Comparison of ENCODE assay signal across 10 cellular contexts in genomic region chr16:54283735-54284318, GRCh38. TPM values are rescaled to one million over a fixed set of nuclear protein-coding genes. Genes with fewer than 3 reads are reported as not detected.
DNase-seq lines count a peak whose midpoint lies in the region; ATAC-seq and TF ChIP-seq lines count a peak whose summit lies in the region.
"Had no signal": no experiment of that assay in that cellular context is flagged by ENCODE, and none has a peak within 500 bp of the region (broad histone marks: within the 10 kb centered on the region; RNA-seq: fewer than 3 reads in every experiment).

No MANE protein-coding gene starts in this region.

- no peaks in the 10 kb centered on the region for H3K36me3 ChIP-seq in CD4-positive, alpha-beta memory T cell (ENCODE audit: insufficient read depth, low read length)
- no peaks in the 10 kb centered on the region for H3K36me3 ChIP-seq in KMS-11 (ENCODE audit: insufficient read depth)

- no peaks in the 10 kb centered on the region for H3K9me3 ChIP-seq in CD4-positive, alpha-beta memory T cell (ENCODE audit: control insufficient read depth in 1 of 2, low read length in 2 of 2)

- POLR2A ChIA-PET in CD4-positive, alpha-beta memory T cell (lab: Charles Lee; ENCODE audit: partially characterized antibody), result no interaction called here

- H3K4me3 Mint-ChIP-seq in CD4-positive, alpha-beta memory T cell, result peak overlapping the region in 5 of 8 donors; percentile 4 to 77 (median 55)
- peak overlapping the region; percentile 89 for H3K4me3 Mint-ChIP-seq in neural crest cell

- CTCF ChIA-PET in CD4-positive, alpha-beta memory T cell (lab: Charles Lee; ENCODE audit: partially characterized antibody), result no interaction called here

- no peak for ATAC-seq in GM21360 (IDR thresholded peaks at IDR 0.05; ENCODE audit: unreplicated experiment)
- ATAC-seq in HG02571 (IDR thresholded peaks at IDR 0.05; ENCODE audit: unreplicated experiment), result no peak

- no peak overlapping the region for H3K27ac ChIP-seq in CD4-positive, alpha-beta memory T cell (ENCODE audit: low read depth, low read length)
- H3K27ac ChIP-seq in KMS-11, result no peak overlapping the region

- no peaks in the 10 kb centered on the region for H3K36me3 Mint-ChIP-seq in CD4-positive, alpha-beta memory T cell
- peaks cover 17% of the 10 kb centered on the region for H3K36me3 Mint-ChIP-seq in neural crest cell (ENCODE audit: low read depth)

- H4K20me1 ChIP-seq in KMS-11 (ENCODE audit: insufficient read depth), result no peaks in the 10 kb centered on the region

- H3K4me2 ChIP-seq in KMS-11, result peak overlapping the region; percentile 25; the same call in 1 of the 2 replicates

- intact Hi-C loops in CD4-positive, alpha-beta memory T cell (cut with micrococcal nuclease), result no loop called here

- H2AFZ ChIP-seq in KMS-11 (ENCODE audit: low read depth), result no peak overlapping the region

- no peak overlapping the region for H3K4me3 ChIP-seq in CD4-positive, alpha-beta memory T cell (ENCODE audit: low read length in 2 of 2)
- H3K4me3 ChIP-seq in KMS-11 (IDR thresholded peaks at IDR 0.05; ENCODE audit: insufficient read depth, low read depth, low read length) (no peak overlapping the region), epithelial cell of proximal tubule (ENCODE audit: low read depth, low read length) (peak overlapping the region; percentile 69)

- no peak overlapping the region; the same call in 1 of the 2 replicates for H3K9ac ChIP-seq in KMS-11

- no peak for DNase-seq in CD4-positive, alpha-beta memory T cell
- DNase-seq in epithelial cell of proximal tubule (ENCODE audit: low read depth) (no peak), neural crest cell (ENCODE audit: low read depth, low spot score) (no peak), SW 1271 (lab: John Stamatoyannopoulos, UW) (no peak), midbrain (lab: John Stamatoyannopoulos, UW) (no peak)
- DNase-seq: activated naive CD4-positive, alpha-beta T cell; SHP77 had no signal

- peaks cover 6% of the 10 kb centered on the region for H3K27me3 ChIP-seq in CD4-positive, alpha-beta memory T cell (ENCODE audit: insufficient read depth, low read length)
- no peaks in the 10 kb centered on the region for H3K27me3 ChIP-seq in KMS-11 (ENCODE audit: insufficient read depth, low read depth)

- no peak overlapping the region for H3K27ac Mint-ChIP-seq in CD4-positive, alpha-beta memory T cell
- no peak overlapping the region for H3K27ac Mint-ChIP-seq in neural crest cell (ENCODE audit: unreplicated experiment)

- peaks cover 13 to 40% (median 21%) of the 10 kb centered on the region in 4 donors for H3K4me1 Mint-ChIP-seq in CD4-positive, alpha-beta memory T cell
- H3K4me1 Mint-ChIP-seq in neural crest cell, result peaks cover 51% of the 10 kb centered on the region

- H3K9me3 Mint-ChIP-seq in CD4-positive, alpha-beta memory T cell, result no peaks in the 10 kb centered on the region
- H3K9me3 Mint-ChIP-seq in neural crest cell, result no peaks in the 10 kb centered on the region

- peaks cover 44 to 50% of the 10 kb centered on the region in 2 donors for H3K27me3 Mint-ChIP-seq in CD4-positive, alpha-beta memory T cell
- peaks cover 84% of the 10 kb centered on the region for H3K27me3 Mint-ChIP-seq in neural crest cell (ENCODE audit: low read depth)

- H3K79me2 ChIP-seq in KMS-11 (ENCODE audit: insufficient read depth, low read depth), result no peaks in the 10 kb centered on the region

- TF ChIP-seq CTCF in KMS-11 (conservative IDR thresholded peaks at IDR 0.05; ENCODE audit: low read depth, low read length), result no peak
- TF ChIP-seq CTCF in epithelial cell of proximal tubule (conservative IDR thresholded peaks at IDR 0.05; ENCODE audit: low read depth, low read length), result no peak
- no peak for TF ChIP-seq CTCF in neural crest cell (conservative IDR thresholded peaks at IDR 0.05)

- H3K4me1 ChIP-seq in CD4-positive, alpha-beta memory T cell (ENCODE audit: insufficient read depth, low read length), result no peaks in the 10 kb centered on the region
- H3K4me1 ChIP-seq in KMS-11 (ENCODE audit: low read depth, poor library complexity, severe bottlenecking), result no peaks in the 10 kb centered on the region

RNA-seq across cellular contexts. Expression of gene IRX3, which starts 2.8 kb away (rescaled TPM):
- not detected for total RNA-seq in CD4-positive, alpha-beta memory T cell
- not detected for polyA plus RNA-seq in CD4-positive, alpha-beta memory T cell
- total RNA-seq in epithelial cell of proximal tubule (12.8 and 28.7 TPM in 2 replicates), neural crest cell (28.9 and 33.0 TPM in 2 replicates)

Comparison
In these comparisons a context has a peak if more than half of its experiments do, and no peak if none do; other contexts are left out.
1. RNA of gene IRX3, which starts 2.8 kb away (total RNA-seq): 28.9 to 33.0 TPM in neural crest cell and 12.8 to 28.7 TPM in epithelial cell of proximal tubule; not detected in CD4-positive, alpha-beta memory T cell; every median in the first group is over 10 times any median in the second.